Comparison of ENCODE assay signal across 8 cellular contexts in the genomic region with DNA sequence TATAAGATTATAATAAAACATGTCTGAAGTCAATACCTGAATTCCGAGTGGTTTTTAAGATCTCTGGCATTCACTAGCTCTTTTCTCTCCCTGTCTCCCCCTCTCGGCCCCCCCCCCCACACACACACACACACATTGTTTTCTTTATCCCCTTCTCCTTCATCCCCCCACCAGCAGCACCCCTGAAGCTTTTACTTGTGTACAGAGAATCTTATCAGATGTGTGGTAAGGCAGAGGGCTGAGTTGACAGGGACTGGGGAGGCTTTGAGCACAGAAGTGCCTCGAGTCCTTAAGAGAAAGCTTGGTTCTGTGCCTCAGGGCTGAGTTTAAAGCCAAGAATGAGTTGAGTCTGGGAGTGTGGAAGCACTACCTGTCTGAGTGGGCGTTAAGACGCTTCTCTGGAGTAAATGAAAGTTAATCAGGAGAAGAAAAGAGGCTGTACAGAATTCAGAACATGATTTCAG. TPM values are rescaled to one million over a fixed set of nuclear protein-coding genes. Genes with fewer than 3 reads are reported as not detected.
DNase-seq lines count a peak whose midpoint lies in the region; ATAC-seq, FAIRE-seq and TF ChIP-seq lines count a peak whose summit lies in the region.

No MANE protein-coding gene starts in this region.

- H3K27me3 ChIP-seq in neuron (ENCODE audit: insufficient read depth, low read length), result no peaks in the 10 kb centered on the region

- no peaks in the 10 kb centered on the region for H3K36me3 ChIP-seq in neuron (ENCODE audit: insufficient read depth, low read length)

- FAIRE-seq in HTR-8/SVneo (lab: Jason Lieb, UNC) (no peak), GM12892 (lab: Jason Lieb, UNC) (no peak)

- H3K9me3 ChIP-seq in neuron (ENCODE audit: low read length), result no peaks in the 10 kb centered on the region

- H3K9me3 Mint-ChIP-seq in activated CD4-positive, alpha-beta T cell treated with anti-CD3 and anti-CD28 coated beads, Interleukin-2, amount 10 ng/mL, durations not matched to agents 7 days and 5 days, result no peaks in the 10 kb centered on the region

- peaks cover 33% of the 10 kb centered on the region for H3K4me1 Mint-ChIP-seq in activated CD4-positive, alpha-beta T cell treated with anti-CD3 and anti-CD28 coated beads, Interleukin-2, amount 10 ng/mL, durations not matched to agents 7 days and 5 days

- CTCF ChIA-PET in activated CD4-positive, alpha-beta T cell treated with anti-CD3 and anti-CD28 coated beads, Interleukin-2, amount 10 ng/mL, durations not matched to agents 7 days and 5 days (lab: Charles Lee), result interaction anchor here (0.9 to 1.4 kb wide), 3 partner anchors 9 to 693 kb away, joined by 3 to 5 read pairs (median 4); no protein-coding TSS in a partner anchor

- peaks cover 37% of the 10 kb centered on the region for H3K4me1 ChIP-seq in neuron (ENCODE audit: insufficient read depth, low read length)

- TF ChIP-seq POLR2A in GM12892 (IDR thresholded peaks at IDR 0.05; ENCODE audit: low read depth, low read length), result no peak

- H3K36me3 Mint-ChIP-seq in activated CD4-positive, alpha-beta T cell treated with anti-CD3 and anti-CD28 coated beads, Interleukin-2, amount 10 ng/mL, durations not matched to agents 7 days and 5 days (ENCODE audit: low read depth), result peaks cover 22% of the 10 kb centered on the region

- ATAC-seq in GM21529 (IDR thresholded peaks at IDR 0.05; ENCODE audit: unreplicated experiment), result no peak

- no peaks in the 10 kb centered on the region for H3K27me3 Mint-ChIP-seq in activated CD4-positive, alpha-beta T cell treated with anti-CD3 and anti-CD28 coated beads, Interleukin-2, amount 10 ng/mL, durations not matched to agents 7 days and 5 days

- DNase-seq in COR-L47 (lab: John Stamatoyannopoulos, UW), result peak; percentile 44
- DNase-seq in KG1 (lab: John Stamatoyannopoulos, UW), result peak; percentile 45
- DNase-seq in activated CD4-positive, alpha-beta T cell treated with anti-CD3 and anti-CD28 coated beads, Interleukin-2, amount 10 ng/mL, durations not matched to agents 7 days and 5 days, result peak; percentile 50
- DNase-seq in epithelial cell of esophagus (ENCODE audit: low read depth), result peak; percentile 21
- DNase-seq in HTR-8/SVneo (ENCODE audit: insufficient read length, low spot score), result no peak
- DNase-seq in GM12892 (ENCODE audit: insufficient read length), result no peak

- POLR2A ChIA-PET in activated CD4-positive, alpha-beta T cell treated with anti-CD3 and anti-CD28 coated beads, Interleukin-2, amount 10 ng/mL, durations not matched to agents 7 days and 5 days (lab: Charles Lee), result interaction anchor here (1.2 to 1.8 kb wide), 3 partner anchors 141 to 1117 kb away, joined by 3 to 16 read pairs (median 8); no protein-coding TSS in a partner anchor

- peak overlapping the region; percentile 89 for H3K27ac Mint-ChIP-seq in activated CD4-positive, alpha-beta T cell treated with anti-CD3 and anti-CD28 coated beads, Interleukin-2, amount 10 ng/mL, durations not matched to agents 7 days and 5 days

- no peak for TF ChIP-seq CTCF in epithelial cell of esophagus (IDR thresholded peaks at IDR 0.05; ENCODE audit: insufficient read depth, low read depth, low read length, missing control alignments)

- H2AFZ ChIP-seq in neuron (ENCODE audit: low read depth, low read length), result no peak overlapping the region

- peak overlapping the region; percentile 29 for H3K4me3 ChIP-seq in epithelial cell of esophagus (ENCODE audit: low read length)
- peak overlapping the region; percentile 50 for H3K4me3 ChIP-seq in neuron (ENCODE audit: low read length)

- peak overlapping the region; percentile 92 for H3K4me3 Mint-ChIP-seq in activated CD4-positive, alpha-beta T cell treated with anti-CD3 and anti-CD28 coated beads, Interleukin-2, amount 10 ng/mL, durations not matched to agents 7 days and 5 days

RNA-seq across cellular contexts. Expression of a gene that starts 2.6 kb away (rescaled TPM):
- 100 to 1,000 TPM; 126 to 134 TPM for total RNA-seq in activated CD4-positive, alpha-beta T cell treated with anti-CD3 and anti-CD28 coated beads, Interleukin-2, amount 10 ng/mL, durations not matched to agents 7 days and 5 days
- 23.8 TPM for polyA plus RNA-seq in GM12892 (2012; ENCODE audit: missing spikeins)

Comparison
In these comparisons a context has a peak if more than half of its experiments do, and no peak if none do; other contexts are left out.
1. DNase-seq: peak in COR-L47 (single experiment), KG1 (single experiment), activated CD4-positive, alpha-beta T cell treated with anti-CD3 and anti-CD28 coated beads, Interleukin-2, amount 10 ng/mL, durations not matched to agents 7 days and 5 days (single experiment) and epithelial cell of esophagus (single experiment); none in HTR-8/SVneo (single experiment) and GM12892 (single experiment).